ENCODE assay signal across 1 cellular context in genomic region chr15:89125038-89125826, GRCh38.
TF ChIP-seq lines count a peak whose summit lies in the region.

No MANE protein-coding gene starts in this region.

TF ChIP-seq in HepG2, 621 proteins besides CTCF, POLR2A, EP300 and RAD21 (continued from another document and continues in another):
- no peak for TF ChIP-seq ZNF142 (CRISPR knock-in tag; IDR thresholded peaks at IDR 0.05)
- TF ChIP-seq ZNF652 (CRISPR knock-in tag; IDR thresholded peaks at IDR 0.05; ENCODE audit: borderline replicate concordance, low read depth): 0 out of 2 replicates have a peak, but pooled peaks have one; percentile 17
- no peak for TF ChIP-seq NBN (conservative IDR thresholded peaks at IDR 0.05)
- no peak for TF ChIP-seq ZNF737 (CRISPR knock-in tag; IDR thresholded peaks at IDR 0.05; ENCODE audit: borderline replicate concordance)
- no peak for TF ChIP-seq MXD4 (CRISPR knock-in tag; IDR thresholded peaks at IDR 0.05)
- TF ChIP-seq ZFP36 (IDR thresholded peaks at IDR 0.05; ENCODE audit: borderline replicate concordance, low read depth, low read length, partially characterized antibody): no peak
- TF ChIP-seq, protein P1, sequence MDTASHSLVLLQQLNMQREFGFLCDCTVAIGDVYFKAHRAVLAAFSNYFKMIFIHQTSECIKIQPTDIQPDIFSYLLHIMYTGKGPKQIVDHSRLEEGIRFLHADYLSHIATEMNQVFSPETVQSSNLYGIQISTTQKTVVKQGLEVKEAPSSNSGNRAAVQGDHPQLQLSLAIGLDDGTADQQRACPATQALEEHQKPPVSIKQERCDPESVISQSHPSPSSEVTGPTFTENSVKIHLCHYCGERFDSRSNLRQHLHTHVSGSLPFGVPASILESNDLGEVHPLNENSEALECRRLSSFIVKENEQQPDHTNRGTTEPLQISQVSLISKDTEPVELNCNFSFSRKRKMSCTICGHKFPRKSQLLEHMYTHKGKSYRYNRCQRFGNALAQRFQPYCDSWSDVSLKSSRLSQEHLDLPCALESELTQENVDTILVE (CRISPR knock-in tag; IDR thresholded peaks at IDR 0.05): no peak
- TF ChIP-seq, protein P2, sequence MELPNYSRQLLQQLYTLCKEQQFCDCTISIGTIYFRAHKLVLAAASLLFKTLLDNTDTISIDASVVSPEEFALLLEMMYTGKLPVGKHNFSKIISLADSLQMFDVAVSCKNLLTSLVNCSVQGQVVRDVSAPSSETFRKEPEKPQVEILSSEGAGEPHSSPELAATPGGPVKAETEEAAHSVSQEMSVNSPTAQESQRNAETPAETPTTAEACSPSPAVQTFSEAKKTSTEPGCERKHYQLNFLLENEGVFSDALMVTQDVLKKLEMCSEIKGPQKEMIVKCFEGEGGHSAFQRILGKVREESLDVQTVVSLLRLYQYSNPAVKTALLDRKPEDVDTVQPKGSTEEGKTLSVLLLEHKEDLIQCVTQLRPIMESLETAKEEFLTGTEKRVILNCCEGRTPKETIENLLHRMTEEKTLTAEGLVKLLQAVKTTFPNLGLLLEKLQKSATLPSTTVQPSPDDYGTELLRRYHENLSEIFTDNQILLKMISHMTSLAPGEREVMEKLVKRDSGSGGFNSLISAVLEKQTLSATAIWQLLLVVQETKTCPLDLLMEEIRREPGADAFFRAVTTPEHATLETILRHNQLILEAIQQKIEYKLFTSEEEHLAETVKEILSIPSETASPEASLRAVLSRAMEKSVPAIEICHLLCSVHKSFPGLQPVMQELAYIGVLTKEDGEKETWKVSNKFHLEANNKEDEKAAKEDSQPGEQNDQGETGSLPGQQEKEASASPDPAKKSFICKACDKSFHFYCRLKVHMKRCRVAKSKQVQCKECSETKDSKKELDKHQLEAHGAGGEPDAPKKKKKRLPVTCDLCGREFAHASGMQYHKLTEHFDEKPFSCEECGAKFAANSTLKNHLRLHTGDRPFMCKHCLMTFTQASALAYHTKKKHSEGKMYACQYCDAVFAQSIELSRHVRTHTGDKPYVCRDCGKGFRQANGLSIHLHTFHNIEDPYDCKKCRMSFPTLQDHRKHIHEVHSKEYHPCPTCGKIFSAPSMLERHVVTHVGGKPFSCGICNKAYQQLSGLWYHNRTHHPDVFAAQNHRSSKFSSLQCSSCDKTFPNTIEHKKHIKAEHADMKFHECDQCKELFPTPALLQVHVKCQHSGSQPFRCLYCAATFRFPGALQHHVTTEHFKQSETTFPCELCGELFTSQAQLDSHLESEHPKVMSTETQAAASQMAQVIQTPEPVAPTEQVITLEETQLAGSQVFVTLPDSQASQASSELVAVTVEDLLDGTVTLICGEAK (IDR thresholded peaks at IDR 0.05): no peak
- TF ChIP-seq, protein P2 (CRISPR knock-in tag; IDR thresholded peaks at IDR 0.05): no peak
- no peak for TF ChIP-seq ZNF558 (CRISPR knock-in tag; IDR thresholded peaks at IDR 0.05; ENCODE audit: borderline replicate concordance)
- no peak for TF ChIP-seq ZFP37 (CRISPR knock-in tag; IDR thresholded peaks at IDR 0.05; ENCODE audit: borderline replicate concordance)
- TF ChIP-seq WIZ (CRISPR knock-in tag; IDR thresholded peaks at IDR 0.05): no peak
- TF ChIP-seq, protein P3, sequence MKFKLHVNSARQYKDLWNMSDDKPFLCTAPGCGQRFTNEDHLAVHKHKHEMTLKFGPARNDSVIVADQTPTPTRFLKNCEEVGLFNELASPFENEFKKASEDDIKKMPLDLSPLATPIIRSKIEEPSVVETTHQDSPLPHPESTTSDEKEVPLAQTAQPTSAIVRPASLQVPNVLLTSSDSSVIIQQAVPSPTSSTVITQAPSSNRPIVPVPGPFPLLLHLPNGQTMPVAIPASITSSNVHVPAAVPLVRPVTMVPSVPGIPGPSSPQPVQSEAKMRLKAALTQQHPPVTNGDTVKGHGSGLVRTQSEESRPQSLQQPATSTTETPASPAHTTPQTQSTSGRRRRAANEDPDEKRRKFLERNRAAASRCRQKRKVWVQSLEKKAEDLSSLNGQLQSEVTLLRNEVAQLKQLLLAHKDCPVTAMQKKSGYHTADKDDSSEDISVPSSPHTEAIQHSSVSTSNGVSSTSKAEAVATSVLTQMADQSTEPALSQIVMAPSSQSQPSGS (CRISPR knock-in tag; IDR thresholded peaks at IDR 0.05): no peak
- TF ChIP-seq KDM5A (IDR thresholded peaks at IDR 0.05; ENCODE audit: borderline replicate concordance, low read length): no peak
- peak; percentile 7; the same call in 1 of the 2 replicates for TF ChIP-seq KDM1A (CRISPR knock-in tag; IDR thresholded peaks at IDR 0.05)
- TF ChIP-seq ZNF10 (CRISPR knock-in tag; IDR thresholded peaks at IDR 0.05; ENCODE audit: borderline replicate concordance, low read depth): no peak
- no peak for TF ChIP-seq ZNF30 (CRISPR knock-in tag; IDR thresholded peaks at IDR 0.05)
- TF ChIP-seq ESRRA (CRISPR knock-in tag; IDR thresholded peaks at IDR 0.05; ENCODE audit: low read depth): no peak
- no peak for TF ChIP-seq ZNF543 (CRISPR knock-in tag; IDR thresholded peaks at IDR 0.05)
- no peak for TF ChIP-seq RAD51 (IDR thresholded peaks at IDR 0.05; ENCODE audit: borderline replicate concordance)
- no peak for TF ChIP-seq MED13 (CRISPR knock-in tag; IDR thresholded peaks at IDR 0.05)
- TF ChIP-seq, protein P4, sequence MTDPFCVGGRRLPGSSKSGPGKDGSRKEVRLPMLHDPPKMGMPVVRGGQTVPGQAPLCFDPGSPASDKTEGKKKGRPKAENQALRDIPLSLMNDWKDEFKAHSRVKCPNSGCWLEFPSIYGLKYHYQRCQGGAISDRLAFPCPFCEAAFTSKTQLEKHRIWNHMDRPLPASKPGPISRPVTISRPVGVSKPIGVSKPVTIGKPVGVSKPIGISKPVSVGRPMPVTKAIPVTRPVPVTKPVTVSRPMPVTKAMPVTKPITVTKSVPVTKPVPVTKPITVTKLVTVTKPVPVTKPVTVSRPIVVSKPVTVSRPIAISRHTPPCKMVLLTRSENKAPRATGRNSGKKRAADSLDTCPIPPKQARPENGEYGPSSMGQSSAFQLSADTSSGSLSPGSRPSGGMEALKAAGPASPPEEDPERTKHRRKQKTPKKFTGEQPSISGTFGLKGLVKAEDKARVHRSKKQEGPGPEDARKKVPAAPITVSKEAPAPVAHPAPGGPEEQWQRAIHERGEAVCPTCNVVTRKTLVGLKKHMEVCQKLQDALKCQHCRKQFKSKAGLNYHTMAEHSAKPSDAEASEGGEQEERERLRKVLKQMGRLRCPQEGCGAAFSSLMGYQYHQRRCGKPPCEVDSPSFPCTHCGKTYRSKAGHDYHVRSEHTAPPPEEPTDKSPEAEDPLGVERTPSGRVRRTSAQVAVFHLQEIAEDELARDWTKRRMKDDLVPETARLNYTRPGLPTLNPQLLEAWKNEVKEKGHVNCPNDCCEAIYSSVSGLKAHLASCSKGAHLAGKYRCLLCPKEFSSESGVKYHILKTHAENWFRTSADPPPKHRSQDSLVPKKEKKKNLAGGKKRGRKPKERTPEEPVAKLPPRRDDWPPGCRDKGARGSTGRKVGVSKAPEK (CRISPR knock-in tag; IDR thresholded peaks at IDR 0.05; ENCODE audit: borderline replicate concordance): no peak
- no peak for TF ChIP-seq TP53 (CRISPR knock-in tag; conservative IDR thresholded peaks at IDR 0.05)
- TF ChIP-seq, protein P5, sequence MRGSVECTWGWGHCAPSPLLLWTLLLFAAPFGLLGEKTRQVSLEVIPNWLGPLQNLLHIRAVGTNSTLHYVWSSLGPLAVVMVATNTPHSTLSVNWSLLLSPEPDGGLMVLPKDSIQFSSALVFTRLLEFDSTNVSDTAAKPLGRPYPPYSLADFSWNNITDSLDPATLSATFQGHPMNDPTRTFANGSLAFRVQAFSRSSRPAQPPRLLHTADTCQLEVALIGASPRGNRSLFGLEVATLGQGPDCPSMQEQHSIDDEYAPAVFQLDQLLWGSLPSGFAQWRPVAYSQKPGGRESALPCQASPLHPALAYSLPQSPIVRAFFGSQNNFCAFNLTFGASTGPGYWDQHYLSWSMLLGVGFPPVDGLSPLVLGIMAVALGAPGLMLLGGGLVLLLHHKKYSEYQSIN (CRISPR knock-in tag; IDR thresholded peaks at IDR 0.05; ENCODE audit: borderline replicate concordance): no peak
- no peak for TF ChIP-seq ZNF761 (CRISPR knock-in tag; conservative IDR thresholded peaks at IDR 0.05)
- TF ChIP-seq CBFB (CRISPR knock-in tag; IDR thresholded peaks at IDR 0.05): no peak
- TF ChIP-seq MAX (IDR thresholded peaks at IDR 0.05): peak; percentile 41; the same call in 1 of the 2 replicates
- TF ChIP-seq, protein P6, sequence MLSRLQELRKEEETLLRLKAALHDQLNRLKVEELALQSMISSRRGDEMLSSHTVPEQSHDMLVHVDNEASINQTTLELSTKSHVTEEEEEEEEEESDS (CRISPR knock-in tag; IDR thresholded peaks at IDR 0.05; ENCODE audit: borderline replicate concordance): no peak
- TF ChIP-seq ZNF777 (CRISPR knock-in tag; IDR thresholded peaks at IDR 0.05): no peak
- TF ChIP-seq EED (CRISPR knock-in tag; IDR thresholded peaks at IDR 0.05): no peak
- TF ChIP-seq, protein P7, sequence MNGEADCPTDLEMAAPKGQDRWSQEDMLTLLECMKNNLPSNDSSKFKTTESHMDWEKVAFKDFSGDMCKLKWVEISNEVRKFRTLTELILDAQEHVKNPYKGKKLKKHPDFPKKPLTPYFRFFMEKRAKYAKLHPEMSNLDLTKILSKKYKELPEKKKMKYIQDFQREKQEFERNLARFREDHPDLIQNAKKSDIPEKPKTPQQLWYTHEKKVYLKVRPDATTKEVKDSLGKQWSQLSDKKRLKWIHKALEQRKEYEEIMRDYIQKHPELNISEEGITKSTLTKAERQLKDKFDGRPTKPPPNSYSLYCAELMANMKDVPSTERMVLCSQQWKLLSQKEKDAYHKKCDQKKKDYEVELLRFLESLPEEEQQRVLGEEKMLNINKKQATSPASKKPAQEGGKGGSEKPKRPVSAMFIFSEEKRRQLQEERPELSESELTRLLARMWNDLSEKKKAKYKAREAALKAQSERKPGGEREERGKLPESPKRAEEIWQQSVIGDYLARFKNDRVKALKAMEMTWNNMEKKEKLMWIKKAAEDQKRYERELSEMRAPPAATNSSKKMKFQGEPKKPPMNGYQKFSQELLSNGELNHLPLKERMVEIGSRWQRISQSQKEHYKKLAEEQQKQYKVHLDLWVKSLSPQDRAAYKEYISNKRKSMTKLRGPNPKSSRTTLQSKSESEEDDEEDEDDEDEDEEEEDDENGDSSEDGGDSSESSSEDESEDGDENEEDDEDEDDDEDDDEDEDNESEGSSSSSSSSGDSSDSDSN (CRISPR knock-in tag; IDR thresholded peaks at IDR 0.05): no peak
